ENCODE assay signal across 1 cellular context in the genomic region with DNA sequence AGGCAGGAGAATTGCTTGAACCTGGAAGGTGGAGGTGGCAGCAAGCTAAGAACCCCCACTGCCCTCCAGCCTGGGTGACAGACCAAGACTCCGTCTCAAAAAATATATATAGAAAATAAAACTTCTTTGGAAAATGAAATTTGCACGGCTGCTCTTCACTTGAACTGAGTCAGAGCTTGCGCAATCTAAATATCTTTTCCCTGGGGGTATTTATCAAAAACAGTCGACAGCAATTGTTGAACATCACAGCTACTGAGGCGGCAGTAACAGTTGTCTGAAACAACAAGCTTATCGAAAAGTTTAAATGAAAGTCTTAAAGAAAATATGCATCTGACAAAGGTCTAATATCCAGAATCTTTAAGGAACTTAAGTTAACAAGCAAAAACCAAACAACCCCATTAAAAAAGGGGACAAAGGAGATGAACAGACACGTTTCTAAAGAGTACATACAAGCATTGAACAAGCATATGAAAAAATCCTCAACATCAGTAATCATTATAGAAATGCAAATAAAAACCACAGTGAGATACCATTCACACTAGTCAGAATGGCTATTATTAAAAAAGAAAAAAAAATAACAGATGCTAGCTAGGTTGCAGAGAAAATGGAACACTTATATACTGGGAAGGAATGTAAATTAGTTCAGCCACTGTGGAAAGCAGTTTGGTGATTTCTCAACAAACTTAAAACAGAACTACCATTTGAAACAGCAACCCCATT.
TF ChIP-seq lines count a peak whose summit lies in the region.

No MANE protein-coding gene starts in this region.

TF ChIP-seq in IMR-90, 13 proteins besides CTCF, POLR2A, EP300 and RAD21:
- TF ChIP-seq FOS (IDR thresholded peaks at IDR 0.05; ENCODE audit: low read depth, low read length): no peak
- no peak for TF ChIP-seq NFE2L2 (IDR thresholded peaks at IDR 0.05; ENCODE audit: low read depth, low read length)
- peak; percentile 86 for TF ChIP-seq CEBPB (IDR thresholded peaks at IDR 0.05; ENCODE audit: low read depth, low read length)
- TF ChIP-seq BHLHE40 (IDR thresholded peaks at IDR 0.05; ENCODE audit: low read depth, low read length): no peak
- no peak for TF ChIP-seq RFX5 (IDR thresholded peaks at IDR 0.05; ENCODE audit: low read depth, low read length)
